8 cellular contexts compared by ENCODE assay signal in genomic region chr12:114683709-114684097, GRCh38. TPM values are rescaled to one million over a fixed set of nuclear protein-coding genes. Genes with fewer than 3 reads are reported as not detected.
DNase-seq lines count a peak whose midpoint lies in the region; ATAC-seq and TF ChIP-seq lines count a peak whose summit lies in the region.

No MANE protein-coding gene starts in this region.

- no peak overlapping the region for H2AFZ ChIP-seq in mesenchymal stem cell (ENCODE audit: low read depth, low read length)

- H3K4me1 ChIP-seq in mesenchymal stem cell (ENCODE audit: control insufficient read depth, insufficient read depth, low read depth, low read length) (peaks cover 18% of the 10 kb centered on the region), upper lobe of right lung (no peaks in the 10 kb centered on the region)

- intact Hi-C loops in upper lobe of right lung (cut with DNase I) = no loop called here

- peaks cover 95% of the 10 kb centered on the region for H3K27me3 Mint-ChIP-seq in activated T-cell treated with anti-CD3 and anti-CD28 coated beads, Interleukin-2, amount 50 U/mL, for 72 hours (ENCODE audit: low read depth)

- no peaks in the 10 kb centered on the region for H3K79me1 ChIP-seq in mesenchymal stem cell (replicated peaks; ENCODE audit: low read length, poor library complexity, severe bottlenecking)

- H3K14ac ChIP-seq in mesenchymal stem cell (ENCODE audit: low read length in 2 of 2) = peak overlapping the region; percentile 23 to 92

- WGBS in mesenchymal stem cell = 0% methylated on average over 18 of the region's 19 CpGs

- peak overlapping the region; percentile 64 for H3K4me2 ChIP-seq in mesenchymal stem cell (ENCODE audit: low read length, poor library complexity, severe bottlenecking)

- H3K27ac Mint-ChIP-seq in activated T-cell treated with anti-CD3 and anti-CD28 coated beads, Interleukin-2, amount 50 U/mL, for 72 hours = no peak overlapping the region

- ATAC-seq in activated T-cell treated with anti-CD3 and anti-CD28 coated beads, Interleukin-2, amount 50 U/mL, for 72 hours (replicated peaks in 1 of 2) = peak in 1 of 2 donors; percentile 1
- no peak for ATAC-seq in upper lobe of right lung
- no peak for ATAC-seq in GM18868 (IDR thresholded peaks at IDR 0.05; ENCODE audit: unreplicated experiment)
- no peak for ATAC-seq in HG03108 (IDR thresholded peaks at IDR 0.05; ENCODE audit: unreplicated experiment)

- peak overlapping the region in 1 of 2 experiments; percentile 97 for H3K4ac ChIP-seq in mesenchymal stem cell (ENCODE audit: low read depth in 1 of 2, low read length in 2 of 2)

- peak overlapping the region; percentile 95 to 99 for H3K18ac ChIP-seq in mesenchymal stem cell (ENCODE audit: low read depth in 1 of 2, low read length in 2 of 2)

- peak overlapping the region; percentile 91 to 94 for H3K4me3 Mint-ChIP-seq in activated T-cell treated with anti-CD3 and anti-CD28 coated beads, Interleukin-2, amount 50 U/mL, for 72 hours

- no peak overlapping the region for H2BK15ac ChIP-seq in mesenchymal stem cell (ENCODE audit: low read depth, poor library complexity, severe bottlenecking)

- peak overlapping the region; percentile 77 for H3K4me3 ChIP-seq in coronary artery
- H3K4me3 ChIP-seq in mesenchymal stem cell (ENCODE audit: insufficient read depth in 1 of 2, low read depth in 1 of 2, low read length in 2 of 2) = peak overlapping the region; percentile 38 to 88
- H3K4me3 ChIP-seq in upper lobe of right lung = peak overlapping the region; percentile 52

- H2AK5ac ChIP-seq in mesenchymal stem cell (ENCODE audit: low read length, severe bottlenecking) = no peak overlapping the region

- TF ChIP-seq CTCF in coronary artery (IDR thresholded peaks at IDR 0.05) (no peak), upper lobe of right lung (IDR thresholded peaks at IDR 0.05) (no peak)

- H2BK12ac ChIP-seq in mesenchymal stem cell (ENCODE audit: low read length in 2 of 2) = peak overlapping the region in 1 of 2 experiments; percentile 80

- H3K9ac ChIP-seq in mesenchymal stem cell (ENCODE audit: low read length) = peak overlapping the region; percentile 100

- H4K8ac ChIP-seq in mesenchymal stem cell (ENCODE audit: low read length) = peak overlapping the region; percentile 33

- no peak overlapping the region for H3K23ac ChIP-seq in mesenchymal stem cell (ENCODE audit: low read length in 2 of 2)

- peaks cover 7 to 18% of the 10 kb centered on the region in 2 donors for H3K36me3 Mint-ChIP-seq in activated T-cell treated with anti-CD3 and anti-CD28 coated beads, Interleukin-2, amount 50 U/mL, for 72 hours (ENCODE audit: insufficient read depth in 2 of 2)

- peaks cover 2% of the 10 kb centered on the region in 2 donors for H3K9me3 Mint-ChIP-seq in activated T-cell treated with anti-CD3 and anti-CD28 coated beads, Interleukin-2, amount 50 U/mL, for 72 hours

- H3K27me3 ChIP-seq in mesenchymal stem cell (ENCODE audit: control insufficient read depth in 1 of 2, insufficient read depth in 1 of 2, low read length in 2 of 2) (peaks cover 0 to 84% of the 10 kb centered on the region in 2 experiments), upper lobe of right lung (peaks cover 56% of the 10 kb centered on the region)

- no peaks in the 10 kb centered on the region for H3K9me3 ChIP-seq in mesenchymal stem cell (ENCODE audit: control insufficient read depth, low read length)
- no peaks in the 10 kb centered on the region for H3K9me3 ChIP-seq in upper lobe of right lung

- H3K36me3 ChIP-seq in mesenchymal stem cell (ENCODE audit: control insufficient read depth in 1 of 2, insufficient read depth in 2 of 2, low read depth in 1 of 2, low read length in 2 of 2) (peaks cover 0 to 26% of the 10 kb centered on the region in 2 experiments), upper lobe of right lung (no peaks in the 10 kb centered on the region)

- no peak for DNase-seq in activated T-cell treated with anti-CD3 and anti-CD28 coated beads, Interleukin-2, amount 50 U/mL, for 72 hours
- DNase-seq in activated T-cell treated with anti-CD3 and anti-CD28 coated beads, Interleukin-2, amount 50 U/mL, for 1 hour = no peak
- DNase-seq in coronary artery (ENCODE audit: low spot score) = no peak
- DNase-seq in mesenchymal stem cell = no peak
- no peak for DNase-seq in upper lobe of right lung
- DNase-seq in UCSD-AML1 (lab: John Stamatoyannopoulos, UW; ENCODE audit: unreplicated experiment) = no peak

- H3K27ac ChIP-seq in coronary artery = peak overlapping the region; percentile 71 to 84
- H3K27ac ChIP-seq in mesenchymal stem cell (ENCODE audit: low read length, poor library complexity, severe bottlenecking) = no peak overlapping the region
- H3K27ac ChIP-seq in upper lobe of right lung = peak overlapping the region; percentile 87

- H3K4me1 Mint-ChIP-seq in activated T-cell treated with anti-CD3 and anti-CD28 coated beads, Interleukin-2, amount 50 U/mL, for 72 hours (ENCODE audit: low read depth) = peaks cover 39% of the 10 kb centered on the region

- no peak overlapping the region for H4K91ac ChIP-seq in mesenchymal stem cell (ENCODE audit: low read length)

- no peak overlapping the region for H2BK5ac ChIP-seq in mesenchymal stem cell (ENCODE audit: low read depth, low read length, poor library complexity, severe bottlenecking)

- H2BK120ac ChIP-seq in mesenchymal stem cell (ENCODE audit: low read depth, low read length) = peak overlapping the region; percentile 51

RNA-seq across cellular contexts. Expression of gene TBX3, which starts 0.3 kb away (rescaled TPM):
- under 1 TPM in 1 of 2 donors, not detected in 1; 0.07 TPM for total RNA-seq in activated T-cell treated with anti-CD3 and anti-CD28 coated beads, Interleukin-2, amount 50 U/mL, for 72 hours
- 59.8 TPM for polyA plus RNA-seq in mesenchymal stem cell (2013, experiment 1 of 2)
- polyA plus RNA-seq in mesenchymal stem cell (2013, experiment 2 of 2) = 57.6 TPM
- 35.9 TPM for total RNA-seq in upper lobe of right lung

Comparison
In these comparisons a context has a peak if more than half of its experiments do, and no peak if none do; other contexts are left out.
1. RNA of gene TBX3, which starts 0.3 kb away (total RNA-seq): 35.9 TPM in upper lobe of right lung (single experiment); 0.07 TPM in activated T-cell treated with anti-CD3 and anti-CD28 coated beads, Interleukin-2, amount 50 U/mL, for 72 hours; every median in the first group is over 10 times any median in the second.
2. Peak in every context shown above with its lines, with median percentiles within 50 percentile points of each other: H3K4me3 ChIP-seq.